Comparison of ENCODE assay signal across 8 cellular contexts in the genomic region with DNA sequence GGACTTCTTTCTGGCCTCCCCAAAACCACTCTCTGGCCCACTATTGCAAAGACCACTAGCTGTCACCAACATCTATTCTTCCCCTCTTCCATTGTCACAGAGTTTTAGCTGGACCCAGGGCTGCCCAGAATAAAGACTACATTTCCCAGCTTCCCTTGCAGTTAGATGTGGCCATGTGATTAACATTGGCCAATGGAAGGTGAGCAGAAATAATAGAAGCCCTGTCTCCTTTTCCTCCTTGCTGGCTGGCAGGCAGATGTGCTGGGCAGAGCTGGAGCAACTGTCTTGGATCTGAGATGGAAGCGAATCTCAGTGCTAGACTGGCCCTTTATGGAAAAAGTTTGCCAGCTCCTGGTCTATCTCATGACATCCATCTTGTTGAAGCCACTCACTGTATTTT.
A peak's percentile ranks its signal among the peaks of the same experiment; 100 is the strongest.
DNase-seq lines count a peak whose midpoint lies in the region; ATAC-seq lines count a peak whose summit lies in the region.

No MANE protein-coding gene starts in this region.

- peaks cover 21% of the 10 kb centered on the region for H3K27me3 ChIP-seq in adipocyte (replicated peaks; ENCODE audit: control insufficient read depth, insufficient read depth, low read length)

- peak; percentile 12 for DNase-seq in NCI-H510A treated with DMSO at 0.1 percent for 48 hours (lab: John Stamatoyannopoulos, UW)
- no peak for DNase-seq in NCI-H510A (lab: John Stamatoyannopoulos, UW)
- DNase-seq in NCI-H187 treated with DMSO at 0.1 percent for 48 hours (lab: John Stamatoyannopoulos, UW) = peak; percentile 10
- DNase-seq in adipocyte (ENCODE audit: low read depth) = peak; percentile 57
- DNase-seq in myocyte (ENCODE audit: low read depth) = peak; percentile 59

- H3K36me3 ChIP-seq in adipocyte (ENCODE audit: control insufficient read depth, insufficient read depth, low read length, severe bottlenecking) = no peaks in the 10 kb centered on the region

- no peak overlapping the region for H3K9ac ChIP-seq in adipocyte (ENCODE audit: low read length)

- ATAC-seq in HG03469 (IDR thresholded peaks at IDR 0.05; ENCODE audit: unreplicated experiment) (no peak), HG03460 (IDR thresholded peaks at IDR 0.05; ENCODE audit: unreplicated experiment) (no peak), HG03139 (IDR thresholded peaks at IDR 0.05; ENCODE audit: unreplicated experiment) (no peak)

- H3K9me3 ChIP-seq in adipocyte (ENCODE audit: control insufficient read depth, low read length) = no peaks in the 10 kb centered on the region

- peaks cover 6% of the 10 kb centered on the region for H3K4me1 ChIP-seq in adipocyte (ENCODE audit: control insufficient read depth, insufficient read depth, low read length)

- no peak overlapping the region for H3K4me3 ChIP-seq in adipocyte (ENCODE audit: low read length)
